19 cellular contexts compared by ENCODE assay signal in genomic region chr18:75869197-75869596, GRCh38.
"Had no signal": no experiment of that assay in that cellular context is flagged by ENCODE, and none has a peak within 500 bp of the region (broad histone marks: within the 10 kb centered on the region; RNA-seq: fewer than 3 reads in every experiment).

No MANE protein-coding gene starts in this region.

- H3K27me3 ChIP-seq: heart right ventricle, left lung, neural progenitor cell, SJCRH30 had no signal

- H3K4me2 ChIP-seq: neural progenitor cell had no signal

- H3K27ac Mint-ChIP-seq: activated naive CD8-positive, alpha-beta T cell treated with anti-CD3 and anti-CD28 coated beads, Interleukin-2, amount 10 ng/mL, durations not matched to agents 7 days and 5 days; endodermal cell; naive thymus-derived CD8-positive, alpha-beta T cell; neural progenitor cell; progenitor cell of endocrine pancreas; stimulated activated naive B cell treated with anti-CD40 and anti-IgM and Interleukin-4, amounts not matched to agents 10 μg/mL and 1 μg/mL and 100 μg/mL, for 72 hours had no signal

- ATAC-seq: left lung; naive thymus-derived CD8-positive, alpha-beta T cell; right cardiac atrium; stimulated activated naive B cell treated with anti-CD40 and anti-IgM and Interleukin-4, amounts not matched to agents 10 μg/mL and 1 μg/mL and 100 μg/mL, for 72 hours had no signal

- H3K4me1 Mint-ChIP-seq: activated naive CD8-positive, alpha-beta T cell treated with anti-CD3 and anti-CD28 coated beads, Interleukin-2, amount 10 ng/mL, durations not matched to agents 7 days and 5 days; naive thymus-derived CD8-positive, alpha-beta T cell; stimulated activated naive B cell treated with anti-CD40 and anti-IgM and Interleukin-4, amounts not matched to agents 10 μg/mL and 1 μg/mL and 100 μg/mL, for 72 hours had no signal

- H3K27ac ChIP-seq: left lung, neural progenitor cell, SJCRH30, skin epidermis had no signal

- H3K36me3 ChIP-seq: heart right ventricle, left lung, neural progenitor cell, SJCRH30 had no signal

- H3K4me3 ChIP-seq: heart right ventricle, left lung, neural progenitor cell, SJCRH30, skin epidermis had no signal

- H3K27me3 Mint-ChIP-seq: stimulated activated naive B cell treated with anti-CD40 and anti-IgM and Interleukin-4, amounts not matched to agents 10 μg/mL and 1 μg/mL and 100 μg/mL, for 72 hours had no signal

- H3K9ac ChIP-seq: neural progenitor cell had no signal

- H3K9me3 ChIP-seq: heart right ventricle, left lung, SJCRH30 had no signal

- H3K9me3 Mint-ChIP-seq: activated naive CD8-positive, alpha-beta T cell treated with anti-CD3 and anti-CD28 coated beads, Interleukin-2, amount 10 ng/mL, durations not matched to agents 7 days and 5 days; endodermal cell; neural progenitor cell had no signal

- H2AFZ ChIP-seq: neural progenitor cell had no signal

- H3K4me1 ChIP-seq: heart right ventricle, left lung, SJCRH30 had no signal

- H3K36me3 Mint-ChIP-seq: activated naive CD8-positive, alpha-beta T cell treated with anti-CD3 and anti-CD28 coated beads, Interleukin-2, amount 10 ng/mL, durations not matched to agents 7 days and 5 days; naive thymus-derived CD8-positive, alpha-beta T cell; neural progenitor cell; stimulated activated naive B cell treated with anti-CD40 and anti-IgM and Interleukin-4, amounts not matched to agents 10 μg/mL and 1 μg/mL and 100 μg/mL, for 72 hours had no signal

- H3K4me3 Mint-ChIP-seq: activated naive CD8-positive, alpha-beta T cell treated with anti-CD3 and anti-CD28 coated beads, Interleukin-2, amount 10 ng/mL, durations not matched to agents 7 days and 5 days; endodermal cell; naive thymus-derived CD8-positive, alpha-beta T cell; neural progenitor cell; stimulated activated naive B cell treated with anti-CD40 and anti-IgM and Interleukin-4, amounts not matched to agents 10 μg/mL and 1 μg/mL and 100 μg/mL, for 72 hours had no signal

- DNase-seq: activated CD4-positive, alpha-beta T cell treated with anti-CD3 and anti-CD28 coated beads for 1 hour; activated CD8-positive, alpha-beta memory T cell treated with anti-CD3 and anti-CD28 coated beads, Interleukin-2, amount 50 U/mL, for 48 hours; activated naive CD4-positive, alpha-beta T cell treated with Interleukin-2 at 50 U/mL for 16 hours; activated naive CD8-positive, alpha-beta T cell treated with anti-CD3 and anti-CD28 coated beads, Interleukin-2, amount 10 ng/mL, durations not matched to agents 7 days and 5 days; activated T-cell treated with anti-CD3 and anti-CD28 coated beads, Interleukin-2, amount 50 U/mL, for 48 hours; amniotic stem cell; cortex of kidney; endodermal cell; heart right ventricle; left lung; mammary epithelial cell; naive thymus-derived CD8-positive, alpha-beta T cell; right cardiac atrium; SJCRH30; stimulated activated naive B cell treated with anti-CD40 and anti-IgM and Interleukin-4, amounts not matched to agents 10 μg/mL and 1 μg/mL and 100 μg/mL, for 72 hours; T-helper 9 cell had no signal
